1 cellular context compared by ENCODE assay signal in the genomic region with DNA sequence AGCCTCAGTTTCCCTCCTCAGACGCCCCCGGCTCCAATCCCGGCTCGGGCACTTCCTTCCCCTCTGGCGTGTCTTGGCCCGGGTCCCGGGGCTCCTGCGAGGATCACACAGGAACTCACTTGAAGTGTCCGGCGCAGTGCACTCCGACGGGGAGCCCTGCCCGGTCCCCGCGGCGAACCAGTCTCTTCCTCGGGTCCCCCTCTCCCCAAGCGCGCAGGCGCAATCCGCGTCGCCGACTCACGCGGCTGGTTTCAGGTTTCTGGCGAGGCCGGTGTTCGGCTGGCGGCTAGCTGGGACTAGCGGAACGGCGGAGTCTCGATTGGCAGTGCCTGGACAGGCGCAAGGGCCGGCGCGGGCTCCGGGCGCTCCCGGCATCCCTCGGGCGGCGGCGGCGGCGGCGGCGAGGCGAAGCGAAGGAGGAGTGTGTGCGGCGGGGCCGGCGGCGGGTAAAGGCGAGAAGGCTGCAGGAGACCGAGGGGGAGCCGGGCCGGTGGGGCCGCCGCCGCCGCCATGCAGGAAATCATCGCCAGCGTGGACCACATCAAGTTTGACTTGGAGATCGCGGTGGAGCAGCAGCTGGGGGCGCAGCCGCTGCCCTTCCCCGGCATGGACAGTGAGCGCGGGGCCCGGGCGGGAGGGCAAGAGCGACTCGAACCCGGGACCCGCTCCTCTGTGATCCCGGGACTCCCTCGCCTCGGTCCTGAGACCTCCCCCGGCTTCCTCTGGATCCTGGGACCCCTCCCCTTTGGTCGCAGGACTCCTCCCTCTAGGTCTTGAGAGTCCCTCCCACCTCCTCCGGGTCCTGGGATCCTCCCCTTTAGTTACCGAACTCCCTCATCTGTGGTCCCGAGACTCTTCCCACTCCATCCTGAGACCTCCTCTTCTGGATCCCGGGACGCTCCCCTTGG.
TF ChIP-seq lines count a peak whose summit lies in the region.

A gene (plus strand): TSS at position 371 of the 908 bp plus-strand sequence. CDS start 140 bp downstream, at position 511.
A gene with protein sequence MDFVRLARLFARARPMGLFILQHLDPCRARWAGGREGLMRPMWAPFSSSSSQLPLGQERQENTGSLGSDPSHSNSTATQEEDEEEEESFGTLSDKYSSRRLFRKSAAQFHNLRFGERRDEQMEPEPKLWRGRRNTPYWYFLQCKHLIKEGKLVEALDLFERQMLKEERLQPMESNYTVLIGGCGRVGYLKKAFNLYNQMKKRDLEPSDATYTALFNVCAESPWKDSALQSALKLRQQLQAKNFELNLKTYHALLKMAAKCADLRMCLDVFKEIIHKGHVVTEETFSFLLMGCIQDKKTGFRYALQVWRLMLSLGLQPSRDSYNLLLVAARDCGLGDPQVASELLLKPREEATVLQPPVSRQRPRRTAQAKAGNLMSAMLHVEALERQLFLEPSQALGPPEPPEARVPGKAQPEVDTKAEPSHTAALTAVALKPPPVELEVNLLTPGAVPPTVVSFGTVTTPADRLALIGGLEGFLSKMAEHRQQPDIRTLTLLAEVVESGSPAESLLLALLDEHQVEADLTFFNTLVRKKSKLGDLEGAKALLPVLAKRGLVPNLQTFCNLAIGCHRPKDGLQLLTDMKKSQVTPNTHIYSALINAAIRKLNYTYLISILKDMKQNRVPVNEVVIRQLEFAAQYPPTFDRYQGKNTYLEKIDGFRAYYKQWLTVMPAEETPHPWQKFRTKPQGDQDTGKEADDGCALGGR (minus strand): TSS at position 226 of the 908 bp plus-strand sequence. CDS start 3,556 bp downstream, outside the sequence.

TF ChIP-seq in HepG2, 621 proteins besides CTCF, POLR2A, EP300 and RAD21 (continued from another document and continues in another):
- TF ChIP-seq, protein P1, sequence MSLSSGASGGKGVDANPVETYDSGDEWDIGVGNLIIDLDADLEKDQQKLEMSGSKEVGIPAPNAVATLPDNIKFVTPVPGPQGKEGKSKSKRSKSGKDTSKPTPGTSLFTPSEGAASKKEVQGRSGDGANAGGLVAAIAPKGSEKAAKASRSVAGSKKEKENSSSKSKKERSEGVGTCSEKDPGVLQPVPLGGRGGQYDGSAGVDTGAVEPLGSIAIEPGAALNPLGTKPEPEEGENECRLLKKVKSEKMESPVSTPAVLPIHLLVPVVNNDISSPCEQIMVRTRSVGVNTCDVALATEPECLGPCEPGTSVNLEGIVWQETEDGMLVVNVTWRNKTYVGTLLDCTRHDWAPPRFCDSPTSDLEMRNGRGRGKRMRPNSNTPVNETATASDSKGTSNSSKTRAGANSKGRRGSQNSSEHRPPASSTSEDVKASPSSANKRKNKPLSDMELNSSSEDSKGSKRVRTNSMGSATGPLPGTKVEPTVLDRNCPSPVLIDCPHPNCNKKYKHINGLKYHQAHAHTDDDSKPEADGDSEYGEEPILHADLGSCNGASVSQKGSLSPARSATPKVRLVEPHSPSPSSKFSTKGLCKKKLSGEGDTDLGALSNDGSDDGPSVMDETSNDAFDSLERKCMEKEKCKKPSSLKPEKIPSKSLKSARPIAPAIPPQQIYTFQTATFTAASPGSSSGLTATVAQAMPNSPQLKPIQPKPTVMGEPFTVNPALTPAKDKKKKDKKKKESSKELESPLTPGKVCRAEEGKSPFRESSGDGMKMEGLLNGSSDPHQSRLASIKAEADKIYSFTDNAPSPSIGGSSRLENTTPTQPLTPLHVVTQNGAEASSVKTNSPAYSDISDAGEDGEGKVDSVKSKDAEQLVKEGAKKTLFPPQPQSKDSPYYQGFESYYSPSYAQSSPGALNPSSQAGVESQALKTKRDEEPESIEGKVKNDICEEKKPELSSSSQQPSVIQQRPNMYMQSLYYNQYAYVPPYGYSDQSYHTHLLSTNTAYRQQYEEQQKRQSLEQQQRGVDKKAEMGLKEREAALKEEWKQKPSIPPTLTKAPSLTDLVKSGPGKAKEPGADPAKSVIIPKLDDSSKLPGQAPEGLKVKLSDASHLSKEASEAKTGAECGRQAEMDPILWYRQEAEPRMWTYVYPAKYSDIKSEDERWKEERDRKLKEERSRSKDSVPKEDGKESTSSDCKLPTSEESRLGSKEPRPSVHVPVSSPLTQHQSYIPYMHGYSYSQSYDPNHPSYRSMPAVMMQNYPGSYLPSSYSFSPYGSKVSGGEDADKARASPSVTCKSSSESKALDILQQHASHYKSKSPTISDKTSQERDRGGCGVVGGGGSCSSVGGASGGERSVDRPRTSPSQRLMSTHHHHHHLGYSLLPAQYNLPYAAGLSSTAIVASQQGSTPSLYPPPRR (CRISPR knock-in tag; IDR thresholded peaks at IDR 0.05; ENCODE audit: borderline replicate concordance) = 0 out of 2 replicates have a peak, but pooled peaks have one; percentile 47
- TF ChIP-seq ZNF776 (CRISPR knock-in tag; IDR thresholded peaks at IDR 0.05) (peak; percentile 95; the same call in 1 of the 2 replicates), ZSCAN29 (CRISPR knock-in tag; conservative IDR thresholded peaks at IDR 0.05) (no peak), ZFP90 (CRISPR knock-in tag; IDR thresholded peaks at IDR 0.05; ENCODE audit: borderline replicate concordance) (no peak; the same call in 1 of the 2 replicates), RORA (CRISPR knock-in tag; IDR thresholded peaks at IDR 0.05) (no peak), ZNF441 (CRISPR knock-in tag; IDR thresholded peaks at IDR 0.05; ENCODE audit: borderline replicate concordance) (peak; percentile 58; the same call in 1 of the 2 replicates), SRY (CRISPR knock-in tag; IDR thresholded peaks at IDR 0.05) (0 out of 2 replicates have a peak, but pooled peaks have one; percentile 37), ZNF331 (CRISPR knock-in tag; IDR thresholded peaks at IDR 0.05) (peak; percentile 80), ZNF713 (CRISPR knock-in tag; IDR thresholded peaks at IDR 0.05) (no peak), HMG20B (CRISPR knock-in tag; conservative IDR thresholded peaks at IDR 0.05) (no peak), SALL2 (CRISPR knock-in tag; IDR thresholded peaks at IDR 0.05) (peak; percentile 90), ZFYVE20 (CRISPR knock-in tag; IDR thresholded peaks at IDR 0.05; ENCODE audit: borderline replicate concordance, low read depth) (no peak), MXI1 (IDR thresholded peaks at IDR 0.05; ENCODE audit: borderline replicate concordance, low read depth, low read length) (peak; percentile 83; the same call in 1 of the 3 replicates), SOX13 (IDR thresholded peaks at IDR 0.05) (no peak), SOX13 (CRISPR knock-in tag; conservative IDR thresholded peaks at IDR 0.05 in 1 of 2, IDR thresholded peaks at IDR 0.05 in 1 of 2) (no peak), NFKB2 (CRISPR knock-in tag; IDR thresholded peaks at IDR 0.05; ENCODE audit: borderline replicate concordance) (peak; percentile 73; the same call in 1 of the 2 replicates), ZMYM2 (CRISPR knock-in tag; IDR thresholded peaks at IDR 0.05) (no peak), CBX1 (IDR thresholded peaks at IDR 0.05; ENCODE audit: low read depth) (peak; percentile 42), FOSL2 (CRISPR knock-in tag; IDR thresholded peaks at IDR 0.05) (peak; percentile 63), MAFF (IDR thresholded peaks at IDR 0.05; ENCODE audit: low read depth, low read length) (no peak), KDM5B (CRISPR knock-in tag; IDR thresholded peaks at IDR 0.05; ENCODE audit: borderline replicate concordance) (peak; percentile 90), ZNF558 (CRISPR knock-in tag; IDR thresholded peaks at IDR 0.05; ENCODE audit: borderline replicate concordance) (no peak), NR1H2 (CRISPR knock-in tag; IDR thresholded peaks at IDR 0.05; ENCODE audit: borderline replicate concordance, low read depth) (no peak), PTBP1 (IDR thresholded peaks at IDR 0.05; ENCODE audit: low read depth, low read length, poor library complexity, severe bottlenecking) (no peak), KDM6A (CRISPR knock-in tag; IDR thresholded peaks at IDR 0.05; ENCODE audit: low read depth) (no peak), FOXO1 (CRISPR knock-in tag; IDR thresholded peaks at IDR 0.05) (peak; percentile 49; the same call in 1 of the 2 replicates), GABPA (IDR thresholded peaks at IDR 0.05; ENCODE audit: low read depth, low read length) (0 out of 2 replicates have a peak, but pooled peaks have one; percentile 28), GABPA (CRISPR knock-in tag; IDR thresholded peaks at IDR 0.05; ENCODE audit: low read depth) (peak; percentile 71), HNRNPH1 (optimal IDR thresholded peaks at IDR 0.05; ENCODE audit: low read depth, low read length) (no peak), ZNF768 (CRISPR knock-in tag; IDR thresholded peaks at IDR 0.05) (no peak), POLR2AphosphoS5 (IDR thresholded peaks at IDR 0.05; ENCODE audit: low read depth, low read length) (peak; percentile 79), SOX5 (CRISPR knock-in tag; IDR thresholded peaks at IDR 0.05; ENCODE audit: borderline replicate concordance) (peak; percentile 45; the same call in 1 of the 2 replicates), ZBTB1 (CRISPR knock-in tag; IDR thresholded peaks at IDR 0.05; ENCODE audit: borderline replicate concordance) (no peak), SATB2 (CRISPR knock-in tag; IDR thresholded peaks at IDR 0.05) (no peak)
- TF ChIP-seq, protein P2, sequence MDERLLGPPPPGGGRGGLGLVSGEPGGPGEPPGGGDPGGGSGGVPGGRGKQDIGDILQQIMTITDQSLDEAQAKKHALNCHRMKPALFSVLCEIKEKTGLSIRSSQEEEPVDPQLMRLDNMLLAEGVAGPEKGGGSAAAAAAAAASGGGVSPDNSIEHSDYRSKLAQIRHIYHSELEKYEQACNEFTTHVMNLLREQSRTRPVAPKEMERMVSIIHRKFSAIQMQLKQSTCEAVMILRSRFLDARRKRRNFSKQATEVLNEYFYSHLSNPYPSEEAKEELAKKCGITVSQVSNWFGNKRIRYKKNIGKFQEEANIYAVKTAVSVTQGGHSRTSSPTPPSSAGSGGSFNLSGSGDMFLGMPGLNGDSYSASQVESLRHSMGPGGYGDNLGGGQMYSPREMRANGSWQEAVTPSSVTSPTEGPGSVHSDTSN (CRISPR knock-in tag; IDR thresholded peaks at IDR 0.05) = no peak
- TF ChIP-seq, protein P3, sequence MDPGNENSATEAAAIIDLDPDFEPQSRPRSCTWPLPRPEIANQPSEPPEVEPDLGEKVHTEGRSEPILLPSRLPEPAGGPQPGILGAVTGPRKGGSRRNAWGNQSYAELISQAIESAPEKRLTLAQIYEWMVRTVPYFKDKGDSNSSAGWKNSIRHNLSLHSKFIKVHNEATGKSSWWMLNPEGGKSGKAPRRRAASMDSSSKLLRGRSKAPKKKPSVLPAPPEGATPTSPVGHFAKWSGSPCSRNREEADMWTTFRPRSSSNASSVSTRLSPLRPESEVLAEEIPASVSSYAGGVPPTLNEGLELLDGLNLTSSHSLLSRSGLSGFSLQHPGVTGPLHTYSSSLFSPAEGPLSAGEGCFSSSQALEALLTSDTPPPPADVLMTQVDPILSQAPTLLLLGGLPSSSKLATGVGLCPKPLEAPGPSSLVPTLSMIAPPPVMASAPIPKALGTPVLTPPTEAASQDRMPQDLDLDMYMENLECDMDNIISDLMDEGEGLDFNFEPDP (CRISPR knock-in tag; conservative IDR thresholded peaks at IDR 0.05) = no peak
- TF ChIP-seq, protein P4, sequence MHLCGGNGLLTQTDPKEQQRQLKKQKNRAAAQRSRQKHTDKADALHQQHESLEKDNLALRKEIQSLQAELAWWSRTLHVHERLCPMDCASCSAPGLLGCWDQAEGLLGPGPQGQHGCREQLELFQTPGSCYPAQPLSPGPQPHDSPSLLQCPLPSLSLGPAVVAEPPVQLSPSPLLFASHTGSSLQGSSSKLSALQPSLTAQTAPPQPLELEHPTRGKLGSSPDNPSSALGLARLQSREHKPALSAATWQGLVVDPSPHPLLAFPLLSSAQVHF (CRISPR knock-in tag; IDR thresholded peaks at IDR 0.05) = 0 out of 2 replicates have a peak, but pooled peaks have one; percentile 50
- TF ChIP-seq, protein P5, sequence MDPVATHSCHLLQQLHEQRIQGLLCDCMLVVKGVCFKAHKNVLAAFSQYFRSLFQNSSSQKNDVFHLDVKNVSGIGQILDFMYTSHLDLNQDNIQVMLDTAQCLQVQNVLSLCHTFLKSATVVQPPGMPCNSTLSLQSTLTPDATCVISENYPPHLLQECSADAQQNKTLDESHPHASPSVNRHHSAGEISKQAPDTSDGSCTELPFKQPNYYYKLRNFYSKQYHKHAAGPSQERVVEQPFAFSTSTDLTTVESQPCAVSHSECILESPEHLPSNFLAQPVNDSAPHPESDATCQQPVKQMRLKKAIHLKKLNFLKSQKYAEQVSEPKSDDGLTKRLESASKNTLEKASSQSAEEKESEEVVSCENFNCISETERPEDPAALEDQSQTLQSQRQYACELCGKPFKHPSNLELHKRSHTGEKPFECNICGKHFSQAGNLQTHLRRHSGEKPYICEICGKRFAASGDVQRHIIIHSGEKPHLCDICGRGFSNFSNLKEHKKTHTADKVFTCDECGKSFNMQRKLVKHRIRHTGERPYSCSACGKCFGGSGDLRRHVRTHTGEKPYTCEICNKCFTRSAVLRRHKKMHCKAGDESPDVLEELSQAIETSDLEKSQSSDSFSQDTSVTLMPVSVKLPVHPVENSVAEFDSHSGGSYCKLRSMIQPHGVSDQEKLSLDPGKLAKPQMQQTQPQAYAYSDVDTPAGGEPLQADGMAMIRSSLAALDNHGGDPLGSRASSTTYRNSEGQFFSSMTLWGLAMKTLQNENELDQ (CRISPR knock-in tag; IDR thresholded peaks at IDR 0.05; ENCODE audit: borderline replicate concordance) = no peak
- TF ChIP-seq, protein P6, sequence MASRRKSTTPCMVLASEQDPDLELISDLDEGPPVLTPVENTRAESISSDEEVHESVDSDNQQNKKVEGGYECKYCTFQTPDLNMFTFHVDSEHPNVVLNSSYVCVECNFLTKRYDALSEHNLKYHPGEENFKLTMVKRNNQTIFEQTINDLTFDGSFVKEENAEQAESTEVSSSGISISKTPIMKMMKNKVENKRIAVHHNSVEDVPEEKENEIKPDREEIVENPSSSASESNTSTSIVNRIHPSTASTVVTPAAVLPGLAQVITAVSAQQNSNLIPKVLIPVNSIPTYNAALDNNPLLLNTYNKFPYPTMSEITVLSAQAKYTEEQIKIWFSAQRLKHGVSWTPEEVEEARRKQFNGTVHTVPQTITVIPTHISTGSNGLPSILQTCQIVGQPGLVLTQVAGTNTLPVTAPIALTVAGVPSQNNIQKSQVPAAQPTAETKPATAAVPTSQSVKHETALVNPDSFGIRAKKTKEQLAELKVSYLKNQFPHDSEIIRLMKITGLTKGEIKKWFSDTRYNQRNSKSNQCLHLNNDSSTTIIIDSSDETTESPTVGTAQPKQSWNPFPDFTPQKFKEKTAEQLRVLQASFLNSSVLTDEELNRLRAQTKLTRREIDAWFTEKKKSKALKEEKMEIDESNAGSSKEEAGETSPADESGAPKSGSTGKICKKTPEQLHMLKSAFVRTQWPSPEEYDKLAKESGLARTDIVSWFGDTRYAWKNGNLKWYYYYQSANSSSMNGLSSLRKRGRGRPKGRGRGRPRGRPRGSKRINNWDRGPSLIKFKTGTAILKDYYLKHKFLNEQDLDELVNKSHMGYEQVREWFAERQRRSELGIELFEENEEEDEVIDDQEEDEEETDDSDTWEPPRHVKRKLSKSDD (CRISPR knock-in tag; IDR thresholded peaks at IDR 0.05; ENCODE audit: low read depth) = peak; percentile 83; the same call in 1 of the 2 replicates
- TF ChIP-seq, protein P7, sequence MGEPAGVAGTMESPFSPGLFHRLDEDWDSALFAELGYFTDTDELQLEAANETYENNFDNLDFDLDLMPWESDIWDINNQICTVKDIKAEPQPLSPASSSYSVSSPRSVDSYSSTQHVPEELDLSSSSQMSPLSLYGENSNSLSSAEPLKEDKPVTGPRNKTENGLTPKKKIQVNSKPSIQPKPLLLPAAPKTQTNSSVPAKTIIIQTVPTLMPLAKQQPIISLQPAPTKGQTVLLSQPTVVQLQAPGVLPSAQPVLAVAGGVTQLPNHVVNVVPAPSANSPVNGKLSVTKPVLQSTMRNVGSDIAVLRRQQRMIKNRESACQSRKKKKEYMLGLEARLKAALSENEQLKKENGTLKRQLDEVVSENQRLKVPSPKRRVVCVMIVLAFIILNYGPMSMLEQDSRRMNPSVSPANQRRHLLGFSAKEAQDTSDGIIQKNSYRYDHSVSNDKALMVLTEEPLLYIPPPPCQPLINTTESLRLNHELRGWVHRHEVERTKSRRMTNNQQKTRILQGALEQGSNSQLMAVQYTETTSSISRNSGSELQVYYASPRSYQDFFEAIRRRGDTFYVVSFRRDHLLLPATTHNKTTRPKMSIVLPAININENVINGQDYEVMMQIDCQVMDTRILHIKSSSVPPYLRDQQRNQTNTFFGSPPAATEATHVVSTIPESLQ (CRISPR knock-in tag; conservative IDR thresholded peaks at IDR 0.05) = no peak
